Comparison of ENCODE assay signal across 1 cellular context in the genomic region with DNA sequence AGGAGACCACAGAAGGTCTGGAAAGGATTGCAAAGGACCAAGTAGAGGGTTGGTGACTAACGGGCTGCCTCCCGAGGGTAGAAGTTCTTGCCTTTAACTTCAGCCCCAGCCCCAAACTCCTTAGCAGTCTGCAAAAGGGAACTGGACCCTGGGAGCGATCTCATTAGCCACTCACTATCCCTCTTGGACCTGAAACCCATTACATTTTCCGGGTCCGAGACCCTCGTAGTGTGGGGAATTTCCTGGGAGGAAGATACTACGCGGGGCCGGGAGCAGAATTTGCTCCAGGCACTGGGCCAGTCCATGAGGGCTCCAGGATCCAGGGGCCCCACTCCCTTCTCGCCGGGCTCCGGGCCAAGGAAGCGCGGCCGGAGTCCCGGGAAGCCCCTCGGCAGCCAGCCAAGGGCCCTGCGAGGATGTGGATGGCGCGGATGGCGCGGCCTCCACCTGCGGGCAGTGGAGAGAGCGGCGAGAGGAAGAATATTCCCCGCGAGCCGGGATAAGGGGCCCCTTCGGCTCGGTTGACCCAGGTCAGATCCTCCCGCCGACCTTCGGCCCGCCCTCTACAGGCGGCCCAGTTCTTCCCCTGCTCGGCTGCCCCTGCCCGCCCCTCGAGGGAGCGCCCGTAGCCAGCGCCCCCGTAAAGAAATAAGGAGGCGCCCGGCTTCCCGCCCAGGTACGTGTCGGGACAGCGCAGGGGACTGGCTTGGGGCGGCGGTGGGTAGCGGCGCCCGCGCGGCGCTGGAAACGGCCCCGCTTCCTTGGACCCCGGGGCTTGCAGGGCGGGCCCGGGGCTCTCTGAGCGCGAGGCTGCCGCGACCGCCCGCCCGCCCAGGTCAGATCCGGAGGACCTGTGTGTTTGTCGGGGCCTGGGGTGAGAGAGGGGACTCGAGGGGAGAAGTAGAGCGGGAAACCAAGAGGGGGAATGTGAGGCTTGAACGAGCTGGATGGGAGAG.
TF ChIP-seq lines count a peak whose summit lies in the region.

A gene with protein sequence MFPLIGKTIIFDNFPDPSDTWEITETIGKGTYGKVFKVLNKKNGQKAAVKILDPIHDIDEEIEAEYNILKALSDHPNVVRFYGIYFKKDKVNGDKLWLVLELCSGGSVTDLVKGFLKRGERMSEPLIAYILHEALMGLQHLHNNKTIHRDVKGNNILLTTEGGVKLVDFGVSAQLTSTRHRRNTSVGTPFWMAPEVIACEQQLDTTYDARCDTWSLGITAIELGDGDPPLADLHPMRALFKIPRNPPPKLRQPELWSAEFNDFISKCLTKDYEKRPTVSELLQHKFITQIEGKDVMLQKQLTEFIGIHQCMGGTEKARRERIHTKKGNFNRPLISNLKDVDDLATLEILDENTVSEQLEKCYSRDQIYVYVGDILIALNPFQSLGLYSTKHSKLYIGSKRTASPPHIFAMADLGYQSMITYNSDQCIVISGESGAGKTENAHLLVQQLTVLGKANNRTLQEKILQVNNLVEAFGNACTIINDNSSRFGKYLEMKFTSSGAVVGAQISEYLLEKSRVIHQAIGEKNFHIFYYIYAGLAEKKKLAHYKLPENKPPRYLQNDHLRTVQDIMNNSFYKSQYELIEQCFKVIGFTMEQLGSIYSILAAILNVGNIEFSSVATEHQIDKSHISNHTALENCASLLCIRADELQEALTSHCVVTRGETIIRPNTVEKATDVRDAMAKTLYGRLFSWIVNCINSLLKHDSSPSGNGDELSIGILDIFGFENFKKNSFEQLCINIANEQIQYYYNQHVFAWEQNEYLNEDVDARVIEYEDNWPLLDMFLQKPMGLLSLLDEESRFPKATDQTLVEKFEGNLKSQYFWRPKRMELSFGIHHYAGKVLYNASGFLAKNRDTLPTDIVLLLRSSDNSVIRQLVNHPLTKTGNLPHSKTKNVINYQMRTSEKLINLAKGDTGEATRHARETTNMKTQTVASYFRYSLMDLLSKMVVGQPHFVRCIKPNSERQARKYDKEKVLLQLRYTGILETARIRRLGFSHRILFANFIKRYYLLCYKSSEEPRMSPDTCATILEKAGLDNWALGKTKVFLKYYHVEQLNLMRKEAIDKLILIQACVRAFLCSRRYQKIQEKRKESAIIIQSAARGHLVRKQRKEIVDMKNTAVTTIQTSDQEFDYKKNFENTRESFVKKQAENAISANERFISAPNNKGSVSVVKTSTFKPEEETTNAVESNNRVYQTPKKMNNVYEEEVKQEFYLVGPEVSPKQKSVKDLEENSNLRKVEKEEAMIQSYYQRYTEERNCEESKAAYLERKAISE (N-terminal part only) (plus strand): TSS at position 577 of the 956 bp plus-strand sequence. CDS start 17,882 bp downstream, outside the sequence.

TF ChIP-seq in HEK293, 187 proteins besides CTCF, POLR2A, EP300 and RAD21 (continued from another document and continues in another):
- TF ChIP-seq, protein P1, sequence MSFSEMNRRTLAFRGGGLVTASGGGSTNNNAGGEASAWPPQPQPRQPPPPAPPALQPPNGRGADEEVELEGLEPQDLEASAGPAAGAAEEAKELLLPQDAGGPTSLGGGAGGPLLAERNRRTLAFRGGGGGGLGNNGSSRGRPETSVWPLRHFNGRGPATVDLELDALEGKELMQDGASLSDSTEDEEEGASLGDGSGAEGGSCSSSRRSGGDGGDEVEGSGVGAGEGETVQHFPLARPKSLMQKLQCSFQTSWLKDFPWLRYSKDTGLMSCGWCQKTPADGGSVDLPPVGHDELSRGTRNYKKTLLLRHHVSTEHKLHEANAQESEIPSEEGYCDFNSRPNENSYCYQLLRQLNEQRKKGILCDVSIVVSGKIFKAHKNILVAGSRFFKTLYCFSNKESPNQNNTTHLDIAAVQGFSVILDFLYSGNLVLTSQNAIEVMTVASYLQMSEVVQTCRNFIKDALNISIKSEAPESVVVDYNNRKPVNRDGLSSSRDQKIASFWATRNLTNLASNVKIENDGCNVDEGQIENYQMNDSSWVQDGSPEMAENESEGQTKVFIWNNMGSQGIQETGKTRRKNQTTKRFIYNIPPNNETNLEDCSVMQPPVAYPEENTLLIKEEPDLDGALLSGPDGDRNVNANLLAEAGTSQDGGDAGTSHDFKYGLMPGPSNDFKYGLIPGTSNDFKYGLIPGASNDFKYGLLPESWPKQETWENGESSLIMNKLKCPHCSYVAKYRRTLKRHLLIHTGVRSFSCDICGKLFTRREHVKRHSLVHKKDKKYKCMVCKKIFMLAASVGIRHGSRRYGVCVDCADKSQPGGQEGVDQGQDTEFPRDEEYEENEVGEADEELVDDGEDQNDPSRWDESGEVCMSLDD (tag by site-specific recombination; IDR thresholded peaks at IDR 0.05) = no peak; the same call in 1 of the 2 replicates
- TF ChIP-seq ZNF239 (tag by site-specific recombination; IDR thresholded peaks at IDR 0.05) = no peak
- TF ChIP-seq ZNF394 (tag by site-specific recombination; IDR thresholded peaks at IDR 0.05; ENCODE audit: borderline replicate concordance) = no peak
- TF ChIP-seq BCL11A (tag by site-specific recombination; IDR thresholded peaks at IDR 0.05; ENCODE audit: low read depth) = no peak
- TF ChIP-seq, protein P2, sequence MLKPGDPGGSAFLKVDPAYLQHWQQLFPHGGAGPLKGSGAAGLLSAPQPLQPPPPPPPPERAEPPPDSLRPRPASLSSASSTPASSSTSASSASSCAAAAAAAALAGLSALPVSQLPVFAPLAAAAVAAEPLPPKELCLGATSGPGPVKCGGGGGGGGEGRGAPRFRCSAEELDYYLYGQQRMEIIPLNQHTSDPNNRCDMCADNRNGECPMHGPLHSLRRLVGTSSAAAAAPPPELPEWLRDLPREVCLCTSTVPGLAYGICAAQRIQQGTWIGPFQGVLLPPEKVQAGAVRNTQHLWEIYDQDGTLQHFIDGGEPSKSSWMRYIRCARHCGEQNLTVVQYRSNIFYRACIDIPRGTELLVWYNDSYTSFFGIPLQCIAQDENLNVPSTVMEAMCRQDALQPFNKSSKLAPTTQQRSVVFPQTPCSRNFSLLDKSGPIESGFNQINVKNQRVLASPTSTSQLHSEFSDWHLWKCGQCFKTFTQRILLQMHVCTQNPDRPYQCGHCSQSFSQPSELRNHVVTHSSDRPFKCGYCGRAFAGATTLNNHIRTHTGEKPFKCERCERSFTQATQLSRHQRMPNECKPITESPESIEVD (tag by site-specific recombination; IDR thresholded peaks at IDR 0.05) = no peak
- TF ChIP-seq ZNF626 (tag by site-specific recombination; IDR thresholded peaks at IDR 0.05) = no peak
- TF ChIP-seq GFI1B (tag by site-specific recombination; IDR thresholded peaks at IDR 0.05) = no peak
- no peak for TF ChIP-seq ZNF549 (tag by site-specific recombination; IDR thresholded peaks at IDR 0.05)
- TF ChIP-seq, protein P3, sequence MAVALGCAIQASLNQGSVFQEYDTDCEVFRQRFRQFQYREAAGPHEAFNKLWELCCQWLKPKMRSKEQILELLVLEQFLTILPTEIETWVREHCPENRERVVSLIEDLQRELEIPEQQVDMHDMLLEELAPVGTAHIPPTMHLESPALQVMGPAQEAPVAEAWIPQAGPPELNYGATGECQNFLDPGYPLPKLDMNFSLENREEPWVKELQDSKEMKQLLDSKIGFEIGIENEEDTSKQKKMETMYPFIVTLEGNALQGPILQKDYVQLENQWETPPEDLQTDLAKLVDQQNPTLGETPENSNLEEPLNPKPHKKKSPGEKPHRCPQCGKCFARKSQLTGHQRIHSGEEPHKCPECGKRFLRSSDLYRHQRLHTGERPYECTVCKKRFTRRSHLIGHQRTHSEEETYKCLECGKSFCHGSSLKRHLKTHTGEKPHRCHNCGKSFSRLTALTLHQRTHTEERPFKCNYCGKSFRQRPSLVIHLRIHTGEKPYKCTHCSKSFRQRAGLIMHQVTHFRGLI (tag by site-specific recombination; IDR thresholded peaks at IDR 0.05) = no peak
- no peak for TF ChIP-seq ZNF664 (tag by site-specific recombination; IDR thresholded peaks at IDR 0.05)
- TF ChIP-seq SCRT2 (tag by site-specific recombination; IDR thresholded peaks at IDR 0.05) = no peak
- TF ChIP-seq ZXDB (tag by site-specific recombination; IDR thresholded peaks at IDR 0.05) = peak; percentile 99
- no peak for TF ChIP-seq ZNF121 (tag by site-specific recombination; IDR thresholded peaks at IDR 0.05)
- TF ChIP-seq, protein P4, sequence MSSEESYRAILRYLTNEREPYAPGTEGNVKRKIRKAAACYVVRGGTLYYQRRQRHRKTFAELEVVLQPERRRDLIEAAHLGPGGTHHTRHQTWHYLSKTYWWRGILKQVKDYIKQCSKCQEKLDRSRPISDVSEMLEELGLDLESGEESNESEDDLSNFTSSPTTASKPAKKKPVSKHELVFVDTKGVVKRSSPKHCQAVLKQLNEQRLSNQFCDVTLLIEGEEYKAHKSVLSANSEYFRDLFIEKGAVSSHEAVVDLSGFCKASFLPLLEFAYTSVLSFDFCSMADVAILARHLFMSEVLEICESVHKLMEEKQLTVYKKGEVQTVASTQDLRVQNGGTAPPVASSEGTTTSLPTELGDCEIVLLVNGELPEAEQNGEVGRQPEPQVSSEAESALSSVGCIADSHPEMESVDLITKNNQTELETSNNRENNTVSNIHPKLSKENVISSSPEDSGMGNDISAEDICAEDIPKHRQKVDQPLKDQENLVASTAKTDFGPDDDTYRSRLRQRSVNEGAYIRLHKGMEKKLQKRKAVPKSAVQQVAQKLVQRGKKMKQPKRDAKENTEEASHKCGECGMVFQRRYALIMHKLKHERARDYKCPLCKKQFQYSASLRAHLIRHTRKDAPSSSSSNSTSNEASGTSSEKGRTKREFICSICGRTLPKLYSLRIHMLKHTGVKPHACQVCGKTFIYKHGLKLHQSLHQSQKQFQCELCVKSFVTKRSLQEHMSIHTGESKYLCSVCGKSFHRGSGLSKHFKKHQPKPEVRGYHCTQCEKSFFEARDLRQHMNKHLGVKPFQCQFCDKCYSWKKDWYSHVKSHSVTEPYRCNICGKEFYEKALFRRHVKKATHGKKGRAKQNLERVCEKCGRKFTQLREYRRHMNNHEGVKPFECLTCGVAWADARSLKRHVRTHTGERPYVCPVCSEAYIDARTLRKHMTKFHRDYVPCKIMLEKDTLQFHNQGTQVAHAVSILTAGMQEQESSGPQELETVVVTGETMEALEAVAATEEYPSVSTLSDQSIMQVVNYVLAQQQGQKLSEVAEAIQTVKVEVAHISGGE (tag by site-specific recombination; conservative IDR thresholded peaks at IDR 0.05; ENCODE audit: low read depth) = no peak
- no peak for TF ChIP-seq ZNF76 (tag by site-specific recombination; IDR thresholded peaks at IDR 0.05; ENCODE audit: borderline replicate concordance, low read depth)
- no peak for TF ChIP-seq MEIS1 (CRISPR knock-in tag; IDR thresholded peaks at IDR 0.05; ENCODE audit: borderline replicate concordance)
- no peak for TF ChIP-seq ZNF629 (tag by site-specific recombination; IDR thresholded peaks at IDR 0.05)
- TF ChIP-seq PRDM10 (tag by site-specific recombination; IDR thresholded peaks at IDR 0.05) = peak; percentile 96
- no peak for TF ChIP-seq ZNF548 (tag by site-specific recombination; IDR thresholded peaks at IDR 0.05)
- TF ChIP-seq, protein P5, sequence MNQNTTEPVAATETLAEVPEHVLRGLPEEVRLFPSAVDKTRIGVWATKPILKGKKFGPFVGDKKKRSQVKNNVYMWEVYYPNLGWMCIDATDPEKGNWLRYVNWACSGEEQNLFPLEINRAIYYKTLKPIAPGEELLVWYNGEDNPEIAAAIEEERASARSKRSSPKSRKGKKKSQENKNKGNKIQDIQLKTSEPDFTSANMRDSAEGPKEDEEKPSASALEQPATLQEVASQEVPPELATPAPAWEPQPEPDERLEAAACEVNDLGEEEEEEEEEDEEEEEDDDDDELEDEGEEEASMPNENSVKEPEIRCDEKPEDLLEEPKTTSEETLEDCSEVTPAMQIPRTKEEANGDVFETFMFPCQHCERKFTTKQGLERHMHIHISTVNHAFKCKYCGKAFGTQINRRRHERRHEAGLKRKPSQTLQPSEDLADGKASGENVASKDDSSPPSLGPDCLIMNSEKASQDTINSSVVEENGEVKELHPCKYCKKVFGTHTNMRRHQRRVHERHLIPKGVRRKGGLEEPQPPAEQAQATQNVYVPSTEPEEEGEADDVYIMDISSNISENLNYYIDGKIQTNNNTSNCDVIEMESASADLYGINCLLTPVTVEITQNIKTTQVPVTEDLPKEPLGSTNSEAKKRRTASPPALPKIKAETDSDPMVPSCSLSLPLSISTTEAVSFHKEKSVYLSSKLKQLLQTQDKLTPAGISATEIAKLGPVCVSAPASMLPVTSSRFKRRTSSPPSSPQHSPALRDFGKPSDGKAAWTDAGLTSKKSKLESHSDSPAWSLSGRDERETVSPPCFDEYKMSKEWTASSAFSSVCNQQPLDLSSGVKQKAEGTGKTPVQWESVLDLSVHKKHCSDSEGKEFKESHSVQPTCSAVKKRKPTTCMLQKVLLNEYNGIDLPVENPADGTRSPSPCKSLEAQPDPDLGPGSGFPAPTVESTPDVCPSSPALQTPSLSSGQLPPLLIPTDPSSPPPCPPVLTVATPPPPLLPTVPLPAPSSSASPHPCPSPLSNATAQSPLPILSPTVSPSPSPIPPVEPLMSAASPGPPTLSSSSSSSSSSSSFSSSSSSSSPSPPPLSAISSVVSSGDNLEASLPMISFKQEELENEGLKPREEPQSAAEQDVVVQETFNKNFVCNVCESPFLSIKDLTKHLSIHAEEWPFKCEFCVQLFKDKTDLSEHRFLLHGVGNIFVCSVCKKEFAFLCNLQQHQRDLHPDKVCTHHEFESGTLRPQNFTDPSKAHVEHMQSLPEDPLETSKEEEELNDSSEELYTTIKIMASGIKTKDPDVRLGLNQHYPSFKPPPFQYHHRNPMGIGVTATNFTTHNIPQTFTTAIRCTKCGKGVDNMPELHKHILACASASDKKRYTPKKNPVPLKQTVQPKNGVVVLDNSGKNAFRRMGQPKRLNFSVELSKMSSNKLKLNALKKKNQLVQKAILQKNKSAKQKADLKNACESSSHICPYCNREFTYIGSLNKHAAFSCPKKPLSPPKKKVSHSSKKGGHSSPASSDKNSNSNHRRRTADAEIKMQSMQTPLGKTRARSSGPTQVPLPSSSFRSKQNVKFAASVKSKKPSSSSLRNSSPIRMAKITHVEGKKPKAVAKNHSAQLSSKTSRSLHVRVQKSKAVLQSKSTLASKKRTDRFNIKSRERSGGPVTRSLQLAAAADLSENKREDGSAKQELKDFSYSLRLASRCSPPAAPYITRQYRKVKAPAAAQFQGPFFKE (tag by site-specific recombination; IDR thresholded peaks at IDR 0.05; ENCODE audit: borderline replicate concordance) = no peak
- TF ChIP-seq KLF10 (tag by site-specific recombination; IDR thresholded peaks at IDR 0.05) = no peak
